Comparison of ENCODE assay signal across 16 cellular contexts in genomic region chrX:102765794-102766193, GRCh38. TPM values are rescaled to one million over a fixed set of nuclear protein-coding genes. Genes with fewer than 3 reads are reported as not detected.
DNase-seq lines count a peak whose midpoint lies in the region; ATAC-seq and TF ChIP-seq lines count a peak whose summit lies in the region.
"Had no signal": no experiment of that assay in that cellular context is flagged by ENCODE, and none has a peak within 500 bp of the region (broad histone marks: within the 10 kb centered on the region; RNA-seq: fewer than 3 reads in every experiment).

No MANE protein-coding gene starts in this region.

- 31% methylated on average over 3 of the region's 3 CpGs for WGBS in right cardiac atrium
- 64% methylated on average over 3 of the region's 3 CpGs for WGBS in hepatocyte (ENCODE audit: low lambda C conversion rate, missing lambda C conversion rate)

- H3K27me3 ChIP-seq in right cardiac atrium (ENCODE audit: control insufficient read depth, insufficient read depth) = no peaks in the 10 kb centered on the region
- H3K27me3 ChIP-seq in ascending aorta = no peaks in the 10 kb centered on the region
- no peaks in the 10 kb centered on the region for H3K27me3 ChIP-seq in hepatocyte
- no peaks in the 10 kb centered on the region for H3K27me3 ChIP-seq in vagina
- H3K27me3 ChIP-seq: heart right ventricle had no signal

- no peak overlapping the region for H2AFZ ChIP-seq in hepatocyte

- intact Hi-C loops in right cardiac atrium (cut with DNase I) (no loop called here), Right ventricle myocardium inferior (cut with DNase I) (no loop called here), ascending aorta (cut with DNase I) (loop anchor here (5.0 to 10.0 kb wide), 3 partner anchors 51 to 251 kb away; partner anchors contain the start of genes GPRASP2 and TMSB15A), vagina (cut with DNase I) (no loop called here)

- no peak for ATAC-seq in right cardiac atrium
- no peak for ATAC-seq in Right ventricle myocardium inferior
- ATAC-seq in omental fat pad (ENCODE audit: low FRiP score) = no peak
- ATAC-seq in HG03135 (IDR thresholded peaks at IDR 0.05; ENCODE audit: unreplicated experiment) = no peak
- ATAC-seq: T-helper 17 cell had no signal

- no peaks in the 10 kb centered on the region for H3K9me2 ChIP-seq in hepatocyte (replicated peaks; ENCODE audit: insufficient read depth)

- H3K4me3 ChIP-seq in right cardiac atrium (ENCODE audit: low read length) = no peak overlapping the region
- no peak overlapping the region for H3K4me3 ChIP-seq in ascending aorta
- H3K4me3 ChIP-seq in hepatocyte = no peak overlapping the region
- H3K4me3 ChIP-seq in vagina = no peak overlapping the region
- H3K4me3 ChIP-seq: coronary artery, heart right ventricle, thyroid gland had no signal

- peaks cover 12% of the 10 kb centered on the region for H3K79me2 ChIP-seq in hepatocyte

- H3K36me3 ChIP-seq in ascending aorta = no peaks in the 10 kb centered on the region
- H3K36me3 ChIP-seq in hepatocyte (replicated peaks; ENCODE audit: insufficient read depth, low read depth) = no peaks in the 10 kb centered on the region
- no peaks in the 10 kb centered on the region for H3K36me3 ChIP-seq in vagina
- H3K36me3 ChIP-seq: heart right ventricle, thyroid gland had no signal

- TF ChIP-seq CTCF in ascending aorta (IDR thresholded peaks at IDR 0.05) (no peak), hepatocyte (IDR thresholded peaks at IDR 0.05; ENCODE audit: poor library complexity) (no peak), vagina (IDR thresholded peaks at IDR 0.05) (no peak), omental fat pad (IDR thresholded peaks at IDR 0.05) (no peak)

- no peak overlapping the region for H3K4me2 ChIP-seq in hepatocyte

- no peak for DNase-seq in right cardiac atrium
- no peak for DNase-seq in Right ventricle myocardium inferior (ENCODE audit: missing footprints)
- peak in 1 of 2 donors; percentile 68 for DNase-seq in ascending aorta (ENCODE audit: low spot score in 2 of 2)
- peak; percentile 10 for DNase-seq in hepatocyte (ENCODE audit: low spot score)
- DNase-seq in vagina (ENCODE audit: extremely low spot score in 2 of 2) = no peak
- no peak for DNase-seq in NCI-H2107 (lab: John Stamatoyannopoulos, UW)
- no peak for DNase-seq in omental fat pad (ENCODE audit: low spot score)
- DNase-seq: activated CD4-positive, alpha-beta memory T cell treated with anti-CD3 and anti-CD28 coated beads, Interleukin-2, amount 10 ng/mL, durations not matched to agents 7 days and 5 days; activated naive CD4-positive, alpha-beta T cell treated with anti-CD3 and anti-CD28 coated beads for 36 hours; DMS79 treated with DMSO at 0.1 percent for 48 hours; retina; T-helper 17 cell; thyroid gland had no signal

- H3K9me3 ChIP-seq in right cardiac atrium (ENCODE audit: control insufficient read depth, low read length) (no peaks in the 10 kb centered on the region), ascending aorta (no peaks in the 10 kb centered on the region), hepatocyte (ENCODE audit: low read depth) (no peaks in the 10 kb centered on the region), vagina (no peaks in the 10 kb centered on the region)
- H3K9me3 ChIP-seq: heart right ventricle, thyroid gland had no signal

- H4K20me1 ChIP-seq in hepatocyte (ENCODE audit: insufficient read depth, poor library complexity, severe bottlenecking) = no peaks in the 10 kb centered on the region

- H3K4me1 ChIP-seq in right cardiac atrium (ENCODE audit: control insufficient read depth, insufficient read depth, low read length) (no peaks in the 10 kb centered on the region), ascending aorta (no peaks in the 10 kb centered on the region), hepatocyte (ENCODE audit: insufficient read depth) (no peaks in the 10 kb centered on the region), vagina (no peaks in the 10 kb centered on the region)
- H3K4me1 ChIP-seq: thyroid gland had no signal

- peak overlapping the region; percentile 19 for H3K27ac ChIP-seq in right cardiac atrium (ENCODE audit: low read length)
- H3K27ac ChIP-seq in ascending aorta = peak overlapping the region; percentile 3 to 21
- no peak overlapping the region for H3K27ac ChIP-seq in hepatocyte
- H3K27ac ChIP-seq in vagina = peak overlapping the region; percentile 48
- H3K27ac ChIP-seq: thyroid gland had no signal

- TF ChIP-seq POLR2A in vagina (IDR thresholded peaks at IDR 0.05) = no peak

RNA-seq across cellular contexts. Expression of gene GPRASP3, which starts 45.3 kb away (rescaled TPM):
- total RNA-seq in right cardiac atrium = 10 to 100 TPM in 2 of 4 donors, 1 to 10 TPM in 2; 8.4 to 12.2 (median 10.1) TPM
- 2.0 TPM for polyA plus RNA-seq in right cardiac atrium
- 7.0 TPM for total RNA-seq in Right ventricle myocardium inferior
- total RNA-seq in ascending aorta = 1.7 TPM
- 5.9 and 7.5 TPM in 2 replicates for total RNA-seq in hepatocyte
- polyA plus RNA-seq in hepatocyte = 1.8 and 3.0 TPM in 2 replicates
- 3.2 TPM for total RNA-seq in vagina
- total RNA-seq in omental fat pad = 1 to 10 TPM; 1.3 to 5.7 (median 3.3) TPM

RNA-seq across cellular contexts. Expression of gene GPRASP2, which starts 53.5 kb away (rescaled TPM):
- total RNA-seq in right cardiac atrium (10 to 100 TPM; 21.2 to 24.1 (median 23.0) TPM), Right ventricle myocardium inferior (10.3 TPM), ascending aorta (8.7 TPM), hepatocyte (21.2 and 27.6 TPM in 2 replicates), vagina (10.8 TPM), omental fat pad (10 to 100 TPM in 2 of 4 donors, 1 to 10 TPM in 2; 3.5 to 14.0 (median 10.6) TPM)
- polyA plus RNA-seq in right cardiac atrium (9.9 TPM), hepatocyte (7.6 and 9.3 TPM in 2 replicates)
